24 cellular contexts compared by ENCODE assay signal in genomic region chr1:204424621-204425020, GRCh38.
"Had no signal": no experiment of that assay in that cellular context is flagged by ENCODE, and none has a peak within 500 bp of the region (broad histone marks: within the 10 kb centered on the region; RNA-seq: fewer than 3 reads in every experiment).

No MANE protein-coding gene starts in this region.

- H3K4me3 ChIP-seq: ascending aorta, body of pancreas, Peyer's patch had no signal

- H3K27ac Mint-ChIP-seq: activated CD8-positive, alpha-beta T cell treated with anti-CD3 and anti-CD28 coated beads, Interleukin-2, amount 10 ng/mL, durations not matched to agents 7 days and 5 days; activated naive CD8-positive, alpha-beta T cell treated with anti-CD3 and anti-CD28 coated beads, Interleukin-2, amount 10 ng/mL, durations not matched to agents 7 days and 5 days; activated T-cell treated with anti-CD3 and anti-CD28 coated beads, Interleukin-2, amount 50 U/mL, for 72 hours; T-helper 17 cell; WTC11 had no signal

- H3K27me3 Mint-ChIP-seq: activated naive CD8-positive, alpha-beta T cell treated with anti-CD3 and anti-CD28 coated beads, Interleukin-2, amount 10 ng/mL, durations not matched to agents 7 days and 5 days; T-helper 17 cell had no signal

- H3K4me1 ChIP-seq: ascending aorta, Peyer's patch had no signal

- DNase-seq: activated CD4-positive, alpha-beta T cell treated with anti-CD3 and anti-CD28 coated beads for 48 hours; activated CD4-positive, alpha-beta T cell treated with anti-CD3 and anti-CD28 coated beads, Interleukin-2, amount 50 U/mL, for 4 hours; activated CD4-positive, CD25-positive, alpha-beta regulatory T cell treated with anti-CD3 and anti-CD28 coated beads, Interleukin-2, amount 50 U/mL, for 72 hours; activated CD8-positive, alpha-beta T cell treated with anti-CD3 and anti-CD28 coated beads, Interleukin-2, amount 10 ng/mL, durations not matched to agents 7 days and 5 days; activated naive CD4-positive, alpha-beta T cell treated with anti-CD3 and anti-CD28 coated beads, Interleukin-2, amount 50 U/mL, for 16 hours; activated naive CD8-positive, alpha-beta T cell treated with anti-CD3 and anti-CD28 coated beads, Interleukin-2, amount 10 ng/mL, durations not matched to agents 7 days and 5 days; activated T-cell treated with anti-CD3 and anti-CD28 coated beads, Interleukin-2, amount 50 U/mL, for 72 hours; central memory CD4-positive, alpha-beta T cell; KG1; NCI-H1092; NCI-H1417; NCI-H1930; NCI-H2171; NCI-H226; NCI-H526; NCI-H82; OCI-M1; SIG-M5; T-helper 17 cell; T-helper 9 cell had no signal

- H3K27ac ChIP-seq: ascending aorta, body of pancreas, Peyer's patch had no signal

- H3K27me3 ChIP-seq: ascending aorta, body of pancreas, Peyer's patch had no signal

- H3K9me3 ChIP-seq: ascending aorta, body of pancreas, Peyer's patch had no signal

- ATAC-seq: activated CD8-positive, alpha-beta T cell treated with anti-CD3 and anti-CD28 coated beads, Interleukin-2, amount 10 ng/mL, durations not matched to agents 7 days and 5 days; activated T-cell treated with anti-CD3 and anti-CD28 coated beads, Interleukin-2, amount 50 U/mL, for 72 hours; body of pancreas; T-helper 17 cell; WTC11 had no signal

- H3K4me3 Mint-ChIP-seq: activated CD8-positive, alpha-beta T cell treated with anti-CD3 and anti-CD28 coated beads, Interleukin-2, amount 10 ng/mL, durations not matched to agents 7 days and 5 days; activated naive CD8-positive, alpha-beta T cell treated with anti-CD3 and anti-CD28 coated beads, Interleukin-2, amount 10 ng/mL, durations not matched to agents 7 days and 5 days; activated T-cell treated with anti-CD3 and anti-CD28 coated beads, Interleukin-2, amount 50 U/mL, for 72 hours; T-helper 17 cell; WTC11 had no signal

- H3K9me3 Mint-ChIP-seq: activated naive CD8-positive, alpha-beta T cell treated with anti-CD3 and anti-CD28 coated beads, Interleukin-2, amount 10 ng/mL, durations not matched to agents 7 days and 5 days; activated T-cell treated with anti-CD3 and anti-CD28 coated beads, Interleukin-2, amount 50 U/mL, for 72 hours; WTC11 had no signal
